Comparison of ENCODE assay signal across 23 cellular contexts in the genomic region with DNA sequence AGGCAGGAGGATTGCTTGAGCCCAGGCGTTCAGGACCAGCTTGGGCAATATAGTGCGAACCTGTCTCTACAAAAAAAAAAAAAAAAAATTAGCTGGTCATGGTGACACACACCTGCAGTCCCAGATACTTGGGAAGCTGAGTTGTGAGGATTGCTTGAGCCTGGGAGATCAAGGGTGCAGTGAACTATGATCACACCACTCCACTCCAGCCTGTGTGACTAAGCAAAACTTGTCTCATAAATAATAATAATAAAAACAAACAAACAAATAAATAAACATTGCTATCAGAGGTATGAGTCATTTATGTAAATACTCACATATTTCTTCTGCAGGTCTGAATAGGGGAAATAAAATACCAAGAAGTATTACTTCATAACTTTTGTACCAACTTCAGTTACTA.
"Had no signal": no experiment of that assay in that cellular context is flagged by ENCODE, and none has a peak within 500 bp of the region (broad histone marks: within the 10 kb centered on the region; RNA-seq: fewer than 3 reads in every experiment).

No MANE protein-coding gene starts in this region.

- H3K4me3 ChIP-seq: colonic mucosa, esophagus squamous epithelium, gastrocnemius medialis, heart right ventricle, left lung, lower lobe of right lung had no signal

- H3K27ac ChIP-seq: colonic mucosa, epithelial cell of prostate, esophagus squamous epithelium, gastrocnemius medialis, heart right ventricle, left lung, lower lobe of right lung had no signal

- H3K27me3 ChIP-seq: colonic mucosa, esophagus squamous epithelium, gastrocnemius medialis, heart right ventricle, left lung had no signal

- H3K36me3 ChIP-seq: colonic mucosa, esophagus squamous epithelium, gastrocnemius medialis, heart right ventricle, left lung, lower lobe of right lung had no signal

- DNase-seq: colonic mucosa; cortex of kidney; effector CD8-positive, alpha-beta T cell; effector memory CD8-positive, alpha-beta T cell; endodermal cell; erythroblast; esophagus squamous epithelium; foreskin fibroblast; foreskin melanocyte; gastrocnemius medialis; glutamatergic neuron; head of caudate nucleus; heart right ventricle; hippocampal formation; left cardiac atrium; left lung; left ventricle myocardium superior; lower lobe of right lung; mesendoderm; midbrain; naive thymus-derived CD4-positive, alpha-beta T cell had no signal

- ATAC-seq: effector memory CD8-positive, alpha-beta T cell; esophagus mucosa; gastrocnemius medialis; heart right ventricle; left cardiac atrium; left lung; left ventricle myocardium superior; lower lobe of right lung; naive thymus-derived CD4-positive, alpha-beta T cell had no signal

- H3K9me3 ChIP-seq: colonic mucosa, esophagus squamous epithelium, gastrocnemius medialis, lower lobe of right lung had no signal

- H3K4me1 ChIP-seq: colonic mucosa, esophagus squamous epithelium, gastrocnemius medialis, heart right ventricle, left lung, lower lobe of right lung had no signal
